In genomic region chr12:122526683-122527477, GRCh38 we compare ENCODE assay signal across 1 cellular context.
TF ChIP-seq lines count a peak whose summit lies in the region.

KNTC1 (plus strand) TSS chr12:122527249; CDS start chr12:122530064, 2,815 bp downstream.
RSRC2 (minus strand) TSS chr12:122526936; CDS start chr12:122526853, 83 bp downstream.

TF ChIP-seq in SK-N-SH, 30 proteins besides CTCF, POLR2A, EP300 and RAD21 (continued from another document):
- TF ChIP-seq USF1 (IDR thresholded peaks at IDR 0.05; ENCODE audit: borderline replicate concordance, low read depth) (peak; percentile 4; the same call in 1 of the 2 replicates), MEF2A (IDR thresholded peaks at IDR 0.05; ENCODE audit: borderline replicate concordance, low read depth) (no peak), CHD2 (IDR thresholded peaks at IDR 0.05; ENCODE audit: low read length, partially characterized antibody) (peak; percentile 92), PBX3 (IDR thresholded peaks at IDR 0.05) (no peak)
